In genomic region chr11:62171261-62171723, GRCh38 we compare ENCODE assay signal across 8 cellular contexts. TPM values are rescaled to one million over a fixed set of nuclear protein-coding genes. Genes with fewer than 3 reads are reported as not detected.
DNase-seq lines count a peak whose midpoint lies in the region; ATAC-seq, FAIRE-seq and TF ChIP-seq lines count a peak whose summit lies in the region.

No MANE protein-coding gene starts in this region.

- peak overlapping the region; percentile 19 for H3K4me3 ChIP-seq in A673 (ENCODE audit: low read depth, low read length, poor library complexity, severe bottlenecking)
- H3K4me3 ChIP-seq in mammary epithelial cell (replicated peaks in 1 of 3; ENCODE audit: insufficient read depth in 1 of 3, low read depth in 2 of 3, low read length in 3 of 3), result no peak overlapping the region

- ATAC-seq in WTC11, result peak; percentile 89
- no peak for ATAC-seq in GM19023 (IDR thresholded peaks at IDR 0.05; ENCODE audit: unreplicated experiment)

- POLR2A ChIA-PET in A673 (lab: Charles Lee; ENCODE audit: low non-redundant PET) (no interaction called here), WTC11 (lab: Charles Lee) (no interaction called here)

- H4K20me1 ChIP-seq in mammary epithelial cell (ENCODE audit: insufficient read depth, low read length), result no peaks in the 10 kb centered on the region

- FAIRE-seq in GM19239 (lab: Jason Lieb, UNC), result peak; percentile 98

- WGBS in mammary epithelial cell (ENCODE audit: low coverage, missing lambda C conversion rate), result 2% methylated on average over 14 of the region's 14 CpGs

- H3K27me3 ChIP-seq in A673 (replicated peaks; ENCODE audit: insufficient read depth, low read depth, low read length, poor library complexity), result peaks cover 68% of the 10 kb centered on the region
- H3K27me3 ChIP-seq in mammary epithelial cell (ENCODE audit: insufficient read depth, low read length), result no peaks in the 10 kb centered on the region

- in situ Hi-C loops in mammary epithelial cell (cut with MboI; ENCODE audit: low sequenced_read_pairs in 2 of 2), result no loop called here

- DNase-seq in A673 (ENCODE audit: low spot score), result peak; percentile 92
- DNase-seq in GM19239 (ENCODE audit: insufficient read length, low spot score), result peak; percentile 24
- peak; percentile 84 for DNase-seq in NCI-H2227 (lab: John Stamatoyannopoulos, UW; ENCODE audit: unreplicated experiment)
- DNase-seq in WTC11 (ENCODE audit: low spot score), result peak; percentile 86
- DNase-seq in mammary epithelial cell, result peak; percentile 71
- peak; percentile 89 for DNase-seq in islet precursor cell
- peak; percentile 54 to 60 for DNase-seq in stimulated activated CD4-positive, alpha-beta T cell treated with anti-CD3 and anti-CD28 coated beads, Interleukin-1b, Interleukin-23, amount 100 ng/mL, for 4 hours (ENCODE audit: low read depth in 2 of 2)

- no peaks in the 10 kb centered on the region for H3K4me1 ChIP-seq in A673 (ENCODE audit: insufficient read depth, low read length, poor library complexity, severe bottlenecking)
- H3K4me1 ChIP-seq in mammary epithelial cell (ENCODE audit: insufficient read depth, low read length), result no peaks in the 10 kb centered on the region

- H3K36me3 ChIP-seq in A673 (ENCODE audit: insufficient read depth, low read length, poor library complexity, severe bottlenecking), result no peaks in the 10 kb centered on the region
- no peaks in the 10 kb centered on the region for H3K36me3 ChIP-seq in mammary epithelial cell (ENCODE audit: insufficient read depth, low read length)

- H2AFZ ChIP-seq in mammary epithelial cell (ENCODE audit: low read depth, low read length), result peak overlapping the region; percentile 56

- intact Hi-C loops in A673 (cut with micrococcal nuclease; ENCODE audit: unreplicated experiment) (loop anchor here (2.0 to 5.0 kb wide), 3 partner anchors 36 to 208 kb away; partner anchors contain the start of gene SCGB2A1), mammary epithelial cell (cut with micrococcal nuclease) (loop anchor here (1.0 to 2.0 kb wide), 4 partner anchors 37 to 207 kb away; partner anchors contain the start of gene SCGB2A1)

- H3K4me2 ChIP-seq in mammary epithelial cell (ENCODE audit: insufficient read depth, low read depth, low read length), result peak overlapping the region; percentile 56

- no peak overlapping the region for H3K27ac Mint-ChIP-seq in WTC11

- no peaks in the 10 kb centered on the region for H3K9me3 Mint-ChIP-seq in WTC11

- H3K4me1 Mint-ChIP-seq in WTC11, result 0 out of 2 replicates have a peak, but pooled peaks cover 3% of the 10 kb centered on the region

- no peak overlapping the region for H3K9ac ChIP-seq in mammary epithelial cell (ENCODE audit: insufficient read depth, low read length)

- no peaks in the 10 kb centered on the region for H3K36me3 Mint-ChIP-seq in WTC11

- H3K4me3 Mint-ChIP-seq in WTC11, result peak overlapping the region; percentile 39; the same call in 1 of the 2 replicates

- H3K9me3 ChIP-seq in A673 (ENCODE audit: low read depth, low read length, poor library complexity, severe bottlenecking) (no peaks in the 10 kb centered on the region), mammary epithelial cell (replicated peaks; ENCODE audit: insufficient read depth, low read length) (no peaks in the 10 kb centered on the region)

- H3K27me3 Mint-ChIP-seq in WTC11 (ENCODE audit: low read depth), result peaks cover 11% of the 10 kb centered on the region

- dilution Hi-C loops in mammary epithelial cell (cut with HindIII; ENCODE audit: low sequenced_read_pairs), result no loop called here

- H3K27ac ChIP-seq in A673 (ENCODE audit: low read depth, low read length, poor library complexity, severe bottlenecking), result no peak overlapping the region
- no peak overlapping the region for H3K27ac ChIP-seq in mammary epithelial cell (ENCODE audit: insufficient read depth, low read depth, low read length)

- CTCF ChIA-PET in A673 (lab: Charles Lee), result interaction anchor here (0.6 to 0.9 kb wide), 4 partner anchors 24 to 273 kb away, joined by 3 to 8 read pairs (median 6); no protein-coding TSS in a partner anchor
- CTCF ChIA-PET in WTC11 (lab: Charles Lee), result interaction anchor here (0.7 to 2.2 kb wide), 12 partner anchors 13 to 169 kb away, joined by 3 to 12 read pairs (median 4); partner anchors contain the start of gene SCGB1D2
- CTCF ChIA-PET in mammary epithelial cell (lab: Charles Lee; ENCODE audit: low non-redundant PET), result no interaction called here

- BruUV-seq in A673 (replicated peaks; lab: Mats Ljungman, UMichigan) (no TSS peak), mammary epithelial cell (replicated peaks; lab: Mats Ljungman, UMichigan) (no TSS peak)

- peak; percentile 85 for TF ChIP-seq CTCF in A673 (conservative IDR thresholded peaks at IDR 0.05; ENCODE audit: low read depth, low read length)
- peak; percentile 57 for TF ChIP-seq CTCF in WTC11 (IDR thresholded peaks at IDR 0.05)
- peak; percentile 63 to 77 for TF ChIP-seq CTCF in mammary epithelial cell (conservative IDR thresholded peaks at IDR 0.05 in 1 of 2, IDR thresholded peaks at IDR 0.05 in 1 of 2; ENCODE audit: extremely low read depth in 1 of 2, insufficient read depth in 1 of 2, low read depth in 1 of 2, low read length in 2 of 2)

- H3K79me2 ChIP-seq in mammary epithelial cell (ENCODE audit: insufficient read depth, low read length), result no peaks in the 10 kb centered on the region

TF ChIP-seq in WTC11, 78 proteins besides CTCF, POLR2A, EP300 and RAD21:
- TF ChIP-seq MXD4 (CRISPR knock-in tag; IDR thresholded peaks at IDR 0.05; ENCODE audit: borderline replicate concordance), result no peak
- TF ChIP-seq ZNF263 (CRISPR knock-in tag; IDR thresholded peaks at IDR 0.05; ENCODE audit: low read depth), result no peak
- no peak for TF ChIP-seq ZNF138 (CRISPR knock-in tag; conservative IDR thresholded peaks at IDR 0.05)
- no peak for TF ChIP-seq ZNF425 (CRISPR knock-in tag; conservative IDR thresholded peaks at IDR 0.05)
- TF ChIP-seq ESRRA (CRISPR knock-in tag; IDR thresholded peaks at IDR 0.05; ENCODE audit: borderline replicate concordance), result no peak
- no peak for TF ChIP-seq ATF2 (CRISPR knock-in tag; IDR thresholded peaks at IDR 0.05; ENCODE audit: borderline replicate concordance, low read depth)
- no peak for TF ChIP-seq FOXP1 (CRISPR knock-in tag; IDR thresholded peaks at IDR 0.05; ENCODE audit: borderline replicate concordance)
- no peak for TF ChIP-seq ZNF219 (CRISPR knock-in tag; IDR thresholded peaks at IDR 0.05; ENCODE audit: borderline replicate concordance)
- no peak for TF ChIP-seq EMX1 (CRISPR knock-in tag; IDR thresholded peaks at IDR 0.05)
- TF ChIP-seq IRF2 (CRISPR knock-in tag; IDR thresholded peaks at IDR 0.05; ENCODE audit: borderline replicate concordance, low read depth), result no peak
- TF ChIP-seq ATF1 (CRISPR knock-in tag; IDR thresholded peaks at IDR 0.05), result no peak

RNA-seq across cellular contexts. Expression of gene SCGB1D1, which starts 18.7 kb away (rescaled TPM):
- total RNA-seq in A673 (2021), result not detected in 2 replicates
- not detected in 3 replicates for total RNA-seq in WTC11 (2021)
- not detected for total RNA-seq in mammary epithelial cell
- polyA plus RNA-seq in mammary epithelial cell, result not detected
- not detected for polyA minus RNA-seq in mammary epithelial cell

RNA-seq across cellular contexts. Expression of gene SCGB2A1, which starts 37.2 kb away (rescaled TPM):
- not detected in 2 replicates for total RNA-seq in A673 (2021)
- not detected in 3 replicates for total RNA-seq in WTC11 (2021)
- not detected for total RNA-seq in mammary epithelial cell
- not detected for polyA plus RNA-seq in mammary epithelial cell
- not detected for polyA minus RNA-seq in mammary epithelial cell

RNA-seq across cellular contexts. Expression of gene INCENP, which starts 47.5 kb away (rescaled TPM):
- total RNA-seq in A673 (2021) (232 and 233 TPM in 2 replicates), WTC11 (2021) (125 to 158 TPM (median 126 TPM) in 3 replicates), mammary epithelial cell (10 to 100 TPM; 15.7 to 60.6 TPM)
- polyA plus RNA-seq in mammary epithelial cell, result 27.4 TPM
- 34.9 TPM for polyA minus RNA-seq in mammary epithelial cell

Comparison
In these comparisons a context has a peak if more than half of its experiments do, and no peak if none do; other contexts are left out.
1. DNase-seq: peak in every context shown above with its lines; median percentile 92 in A673; 89 in islet precursor cell; 86 in WTC11; 84 in NCI-H2227; 71 in mammary epithelial cell; 57 in stimulated activated CD4-positive, alpha-beta T cell treated with anti-CD3 and anti-CD28 coated beads, Interleukin-1b, Interleukin-23, amount 100 ng/mL, for 4 hours; 24 in GM19239.